8 cellular contexts compared by ENCODE assay signal in genomic region chr2:54558188-54558975, GRCh38.
DNase-seq lines count a peak whose midpoint lies in the region; ATAC-seq, FAIRE-seq and TF ChIP-seq lines count a peak whose summit lies in the region.

No MANE protein-coding gene starts in this region.

- H3K4me3 ChIP-seq in endothelial cell of umbilical vein (replicated peaks in 1 of 3; ENCODE audit: insufficient read depth in 1 of 3, low read depth in 1 of 3, low read length in 3 of 3) (peak overlapping the region; percentile 50 to 99 (median 99)), muscle layer of colon (ENCODE audit: low read depth in 1 of 2, low read length in 2 of 2) (peak overlapping the region; percentile 33 to 70), subcutaneous abdominal adipose tissue (ENCODE audit: low read depth in 1 of 5, low read length in 5 of 5) (peak overlapping the region; percentile 61 to 75 (median 67))

- H3K79me2 ChIP-seq in endothelial cell of umbilical vein (ENCODE audit: control insufficient read depth, insufficient read depth, low read length), result peaks cover 50% of the 10 kb centered on the region

- peak overlapping the region; percentile 99 for H3K27ac ChIP-seq in endothelial cell of umbilical vein (ENCODE audit: insufficient read depth, low read depth, low read length)
- H3K27ac ChIP-seq in muscle layer of colon (ENCODE audit: low read depth, low read length), result peak overlapping the region; percentile 75
- H3K27ac ChIP-seq in subcutaneous abdominal adipose tissue (ENCODE audit: low read depth, low read length), result peak overlapping the region; percentile 98

- peaks cover 16% of the 10 kb centered on the region for H3K36me3 Mint-ChIP-seq in activated CD8-positive, alpha-beta memory T cell treated with anti-CD3 and anti-CD28 coated beads, Interleukin-2, amount 10 ng/mL, durations not matched to agents 7 days and 5 days

- peak overlapping the region; percentile 42 for H2AFZ ChIP-seq in endothelial cell of umbilical vein (ENCODE audit: low read depth, low read length)

- peaks cover 46% of the 10 kb centered on the region for H3K4me1 Mint-ChIP-seq in activated CD8-positive, alpha-beta memory T cell treated with anti-CD3 and anti-CD28 coated beads, Interleukin-2, amount 10 ng/mL, durations not matched to agents 7 days and 5 days

- H3K27ac Mint-ChIP-seq in activated CD8-positive, alpha-beta memory T cell treated with anti-CD3 and anti-CD28 coated beads, Interleukin-2, amount 10 ng/mL, durations not matched to agents 7 days and 5 days, result peak overlapping the region; percentile 86

- DNase-seq in AG20443 (ENCODE audit: low spot score), result peak; percentile 48
- peak; percentile 81 for DNase-seq in NCI-H69 (lab: John Stamatoyannopoulos, UW)
- peak; percentile 81 for DNase-seq in activated CD8-positive, alpha-beta memory T cell treated with anti-CD3 and anti-CD28 coated beads, Interleukin-2, amount 10 ng/mL, durations not matched to agents 7 days and 5 days
- peak; percentile 86 for DNase-seq in endothelial cell of umbilical vein (ENCODE audit: low read depth, low spot score)

- POLR2A ChIA-PET in endothelial cell of umbilical vein (lab: Charles Lee), result interaction anchor here (1.4 to 5.4 kb wide), 3 partner anchors 15 to 55 kb away, joined by 4 to 52 read pairs (median 8); no protein-coding TSS in a partner anchor

- peak overlapping the region; percentile 90 for H3K4me3 Mint-ChIP-seq in activated CD8-positive, alpha-beta memory T cell treated with anti-CD3 and anti-CD28 coated beads, Interleukin-2, amount 10 ng/mL, durations not matched to agents 7 days and 5 days

- H3K9me3 ChIP-seq in endothelial cell of umbilical vein (replicated peaks; ENCODE audit: control insufficient read depth, insufficient read depth, low read length), result no peaks in the 10 kb centered on the region
- H3K9me3 ChIP-seq in muscle layer of colon (ENCODE audit: low read length), result no peaks in the 10 kb centered on the region
- H3K9me3 ChIP-seq in subcutaneous abdominal adipose tissue (ENCODE audit: control insufficient read depth in 5 of 5, low read length in 5 of 5), result no peaks in the 10 kb centered on the region

- H3K27me3 ChIP-seq in endothelial cell of umbilical vein (ENCODE audit: control insufficient read depth in 2 of 2, insufficient read depth in 2 of 2, low read length in 2 of 2) (no peaks in the 10 kb centered on the region), muscle layer of colon (ENCODE audit: control insufficient read depth in 1 of 2, insufficient read depth in 2 of 2, low read length in 2 of 2) (no peaks in the 10 kb centered on the region), subcutaneous abdominal adipose tissue (ENCODE audit: control insufficient read depth in 5 of 5, insufficient read depth in 4 of 5, low read length in 5 of 5) (no peaks in the 10 kb centered on the region)

- peak overlapping the region; percentile 98 for H3K4me2 ChIP-seq in endothelial cell of umbilical vein (ENCODE audit: insufficient read depth, low read length)

- H3K27me3 Mint-ChIP-seq in activated CD8-positive, alpha-beta memory T cell treated with anti-CD3 and anti-CD28 coated beads, Interleukin-2, amount 10 ng/mL, durations not matched to agents 7 days and 5 days, result no peaks in the 10 kb centered on the region

- BruUV-seq in endothelial cell of umbilical vein (replicated peaks; lab: Mats Ljungman, UMichigan), result no TSS peak

- dilution Hi-C loops in endothelial cell of umbilical vein (cut with MboI; ENCODE audit: extremely low pct_ligation_motif_present, low sequenced_read_pairs), result no loop called here

- CTCF ChIA-PET in activated CD8-positive, alpha-beta memory T cell treated with anti-CD3 and anti-CD28 coated beads, Interleukin-2, amount 10 ng/mL, durations not matched to agents 7 days and 5 days (lab: Charles Lee), result interaction anchor here (0.7 to 5.9 kb wide), 18 partner anchors 10 to 734 kb away, joined by 3 to 87 read pairs (median 6); partner anchors contain the start of gene EML6
- CTCF ChIA-PET in endothelial cell of umbilical vein (lab: Charles Lee), result interaction anchor here (0.8 to 4.2 kb wide), 17 partner anchors 14 to 451 kb away, joined by 3 to 30 read pairs (median 4); no protein-coding TSS in a partner anchor

- intact Hi-C loops in endothelial cell of umbilical vein (cut with micrococcal nuclease), result loop anchor here (1.0 to 5.0 kb wide), 3 partner anchors 34 to 101 kb away; no protein-coding TSS in a partner anchor

- no peak for TF ChIP-seq CTCF in endothelial cell of umbilical vein (IDR thresholded peaks at IDR 0.05; ENCODE audit: extremely low read depth in 1 of 2, insufficient read depth in 1 of 2, low read depth in 1 of 2, low read length in 2 of 2)

- ATAC-seq in GM19035 (IDR thresholded peaks at IDR 0.05; ENCODE audit: unreplicated experiment), result peak; percentile 50
- ATAC-seq in HG03280 (IDR thresholded peaks at IDR 0.05; ENCODE audit: unreplicated experiment), result peak; percentile 50
- ATAC-seq in activated CD8-positive, alpha-beta memory T cell treated with anti-CD3 and anti-CD28 coated beads, Interleukin-2, amount 10 ng/mL, durations not matched to agents 7 days and 5 days, result peak; percentile 74

- peak; percentile 18 for FAIRE-seq in endothelial cell of umbilical vein (lab: Jason Lieb, UNC)

- peak; percentile 53 for TF ChIP-seq POLR2A in endothelial cell of umbilical vein (IDR thresholded peaks at IDR 0.05; ENCODE audit: low read depth, low read length)

- H3K9ac ChIP-seq in endothelial cell of umbilical vein (replicated peaks; ENCODE audit: extremely low read depth, insufficient read depth, low read length) (peak overlapping the region; percentile 99), muscle layer of colon (ENCODE audit: low read length) (no peak overlapping the region), subcutaneous abdominal adipose tissue (ENCODE audit: low read length in 5 of 5) (peak overlapping the region in 4 of 5 donors; percentile 73 to 94 (median 80))

- H3K36me3 ChIP-seq in endothelial cell of umbilical vein (ENCODE audit: control insufficient read depth in 2 of 2, extremely low read depth in 1 of 2, insufficient read depth in 2 of 2, low read length in 2 of 2), result no peaks in the 10 kb centered on the region
- H3K36me3 ChIP-seq in muscle layer of colon (ENCODE audit: insufficient read depth, low read length), result no peaks in the 10 kb centered on the region
- peaks cover 0 to 3% (median 0%) of the 10 kb centered on the region in 5 donors for H3K36me3 ChIP-seq in subcutaneous abdominal adipose tissue (ENCODE audit: control insufficient read depth in 5 of 5, insufficient read depth in 5 of 5, low read length in 5 of 5)

- no peaks in the 10 kb centered on the region for H4K20me1 ChIP-seq in endothelial cell of umbilical vein (replicated peaks; ENCODE audit: control insufficient read depth, extremely low read depth, insufficient read depth, low read length)

- no peaks in the 10 kb centered on the region for H3K9me1 ChIP-seq in endothelial cell of umbilical vein (replicated peaks; ENCODE audit: control insufficient read depth, extremely low read depth, insufficient read depth, low read length)

- peaks cover 42% of the 10 kb centered on the region for H3K4me1 ChIP-seq in endothelial cell of umbilical vein (ENCODE audit: control insufficient read depth, extremely low read depth, insufficient read depth, low read length)
- peaks cover 55% of the 10 kb centered on the region for H3K4me1 ChIP-seq in muscle layer of colon (ENCODE audit: insufficient read depth, low read length)
- peaks cover 9 to 79% (median 72%) of the 10 kb centered on the region in 5 donors for H3K4me1 ChIP-seq in subcutaneous abdominal adipose tissue (ENCODE audit: control insufficient read depth in 5 of 5, insufficient read depth in 5 of 5, low read length in 5 of 5)

- H3K9me3 Mint-ChIP-seq in activated CD8-positive, alpha-beta memory T cell treated with anti-CD3 and anti-CD28 coated beads, Interleukin-2, amount 10 ng/mL, durations not matched to agents 7 days and 5 days (ENCODE audit: low read depth), result no peaks in the 10 kb centered on the region

TF ChIP-seq in endothelial cell of umbilical vein, 7 proteins besides CTCF, POLR2A, EP300 and RAD21:
- TF ChIP-seq FOS (IDR thresholded peaks at IDR 0.05; ENCODE audit: borderline replicate concordance, insufficient read depth, low read length), result no peak
- TF ChIP-seq EZH2 (IDR thresholded peaks at IDR 0.05; ENCODE audit: borderline replicate concordance, low read depth, low read length, severe bottlenecking), result no peak
- TF ChIP-seq JUN (IDR thresholded peaks at IDR 0.05; ENCODE audit: borderline replicate concordance, insufficient read depth, insufficient read length, low read depth), result no peak
- peak; percentile 34 for TF ChIP-seq POLR2AphosphoS5 (IDR thresholded peaks at IDR 0.05; ENCODE audit: insufficient read depth, low read depth, low read length)

Comparison
In these comparisons a context has a peak if more than half of its experiments do, and no peak if none do; other contexts are left out.
1. Peak in every context shown above with its lines: DNase-seq, ATAC-seq, H3K4me3 ChIP-seq and H3K27ac ChIP-seq.